16 cellular contexts compared by ENCODE assay signal in the genomic region with DNA sequence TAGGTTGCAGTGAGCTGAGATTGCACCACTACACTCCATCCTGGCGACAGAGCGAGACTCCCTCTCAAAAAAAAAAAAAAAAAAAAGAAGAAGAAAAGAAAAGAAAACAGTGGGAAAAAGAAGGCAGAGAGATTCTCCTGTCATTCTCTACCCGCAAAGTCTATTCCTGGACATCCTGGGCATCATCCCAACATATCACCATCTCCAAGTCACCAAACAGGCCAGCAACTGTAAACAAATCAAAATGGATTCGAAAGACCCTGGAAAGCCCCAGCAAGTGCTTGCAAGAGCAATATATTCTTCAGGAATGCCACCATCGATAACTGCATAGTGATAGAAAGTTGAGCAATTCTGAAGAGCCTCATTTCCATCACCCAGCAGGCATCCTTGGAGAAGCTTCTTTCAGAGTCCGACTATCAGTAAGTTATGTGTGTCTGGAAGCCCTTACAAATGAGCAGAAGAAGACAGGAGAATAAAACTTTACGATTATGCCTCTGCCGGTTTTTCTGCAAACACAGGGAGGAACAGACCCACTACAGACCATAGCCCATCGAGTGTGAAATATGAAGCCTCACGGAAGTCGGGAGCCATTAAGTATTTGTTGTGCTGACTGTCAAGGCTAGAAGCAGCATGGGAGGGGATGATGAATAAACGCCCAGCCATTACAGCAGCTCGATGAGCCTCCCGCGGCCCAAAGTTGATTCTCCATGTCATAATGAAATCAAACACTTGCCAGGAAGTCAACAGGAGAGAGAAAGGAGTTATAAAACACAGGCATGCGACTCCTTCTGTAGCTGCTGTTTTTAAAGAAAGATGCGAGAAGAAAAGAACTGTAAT.
A peak's percentile ranks its signal among the peaks of the same experiment; 100 is the strongest.
DNase-seq lines count a peak whose midpoint lies in the region; ATAC-seq, FAIRE-seq and TF ChIP-seq lines count a peak whose summit lies in the region.
"Had no signal": no experiment of that assay in that cellular context is flagged by ENCODE, and none has a peak within 500 bp of the region (broad histone marks: within the 10 kb centered on the region; RNA-seq: fewer than 3 reads in every experiment).

No MANE protein-coding gene starts in this region.

- H2AFZ ChIP-seq in H1 (ENCODE audit: low read length), result 0 out of 2 replicates have a peak overlapping the region, but pooled peaks have one; percentile 18

- TF ChIP-seq CTCF in H1 (IDR thresholded peaks at IDR 0.05; ENCODE audit: control extremely low read depth in 1 of 3, insufficient read depth in 1 of 3, low read depth in 1 of 3, low read length in 3 of 3), result no peak
- no peak for TF ChIP-seq CTCF in WERI-Rb-1 (IDR thresholded peaks at IDR 0.05; ENCODE audit: low read depth, low read length)

- H3K36me3 ChIP-seq in H1 (ENCODE audit: control insufficient read depth in 2 of 4, insufficient read depth in 4 of 4, low read length in 3 of 4), result no peaks in the 10 kb centered on the region
- no peaks in the 10 kb centered on the region for H3K36me3 ChIP-seq in WERI-Rb-1
- H3K36me3 ChIP-seq: thyroid gland had no signal

- no peak overlapping the region for H2BK20ac ChIP-seq in H1 (ENCODE audit: low read length)

- no peak overlapping the region for H4K8ac ChIP-seq in H1 (ENCODE audit: extremely low read depth, insufficient read depth, low read length)

- H3K9ac ChIP-seq in H1 (replicated peaks in 1 of 4; ENCODE audit: extremely low read depth in 1 of 4, low read depth in 3 of 4, low read length in 3 of 4), result no peak overlapping the region

- POLR2A ChIA-PET in H1 (lab: Charles Lee; ENCODE audit: partially characterized antibody), result interaction anchor here (0.6 to 1.3 kb wide), 2 partner anchors 13 to 595 kb away, joined by 3 to 7 read pairs; no protein-coding TSS in a partner anchor

- no peak overlapping the region for H2BK5ac ChIP-seq in H1 (ENCODE audit: low read depth, low read length)

- 87% methylated on average over 15 of the region's 17 CpGs; no CpG with 5 or more reads in 1 of the 2 experiments for WGBS in H1 (ENCODE audit: extremely low coverage in 1 of 2, insufficient coverage in 1 of 2, insufficient read length in 1 of 2, insufficient replicate concordance in 2 of 2, low coverage in 1 of 2, low lambda C conversion rate in 2 of 2, missing lambda C conversion rate in 1 of 2), 2 experiments

- FAIRE-seq in HTR-8/SVneo (lab: Jason Lieb, UNC), result peak; percentile 13
- FAIRE-seq in H1 (lab: Jason Lieb, UNC), result no peak
- FAIRE-seq: GM12878, TTC549 had no signal

- no peaks in the 10 kb centered on the region for H3K79me1 ChIP-seq in H1 (ENCODE audit: low read depth, low read length)

- CTCF ChIA-PET in H1 (lab: Charles Lee; ENCODE audit: partially characterized antibody), result interaction anchor here (1.0 to 5.1 kb wide), 6 partner anchors 11 to 207 kb away, joined by 3 to 44 read pairs (median 4); no protein-coding TSS in a partner anchor

- no peak overlapping the region for H2AK5ac ChIP-seq in H1 (ENCODE audit: low read depth, low read length)

- no peak overlapping the region for H3K14ac ChIP-seq in H1 (ENCODE audit: insufficient read length)

- H4K5ac ChIP-seq in H1 (ENCODE audit: insufficient read length, low read depth, low read length), result no peak overlapping the region

- no peak overlapping the region for H3K56ac ChIP-seq in H1 (replicated peaks; ENCODE audit: insufficient read length, low read depth, low read length)

- no peak overlapping the region for H3K4ac ChIP-seq in H1 (replicated peaks; ENCODE audit: insufficient read length, low read depth, low read length)

- no peak overlapping the region for H2BK15ac ChIP-seq in H1 (ENCODE audit: low read length)

- H3K23me2 ChIP-seq in H1 (ENCODE audit: low read depth, low read length), result no peaks in the 10 kb centered on the region

- TF ChIP-seq EP300 in H1 (IDR thresholded peaks at IDR 0.05; ENCODE audit: borderline replicate concordance in 1 of 2, low read depth in 2 of 2, low read length in 2 of 2), result no peak

- no peak overlapping the region for H2BK12ac ChIP-seq in H1 (ENCODE audit: low read depth, low read length)

- no peaks in the 10 kb centered on the region for H3K9me3 ChIP-seq in H1 (ENCODE audit: insufficient read depth in 2 of 2, low read depth in 1 of 2, low read length in 1 of 2)
- no peaks in the 10 kb centered on the region for H3K9me3 ChIP-seq in WERI-Rb-1 (ENCODE audit: severe bottlenecking)
- H3K9me3 ChIP-seq: thyroid gland had no signal

- no peak overlapping the region for H3K18ac ChIP-seq in H1 (ENCODE audit: extremely low read depth, low read length)

- no peak overlapping the region for H3K4me3 ChIP-seq in H1 (ENCODE audit: extremely low read depth in 1 of 4, insufficient read depth in 2 of 4, low read depth in 3 of 4, low read length in 4 of 4)
- H3K4me3 ChIP-seq in skeletal muscle cell (ENCODE audit: low read depth, low read length), result peak overlapping the region; percentile 10
- H3K4me3 ChIP-seq in WERI-Rb-1 (ENCODE audit: low read depth, low read length), result no peak overlapping the region
- H3K4me3 ChIP-seq: GM12878, smooth muscle cell, thyroid gland had no signal

- peaks cover 0 to 2% (median 0%) of the 10 kb centered on the region in 4 experiments; a peak in 1 of 7 replicates for H3K4me1 ChIP-seq in H1 (replicated peaks in 1 of 4; ENCODE audit: control insufficient read depth in 3 of 4, insufficient read depth in 4 of 4, low read length in 3 of 4)

- H3K23ac ChIP-seq in H1 (ENCODE audit: insufficient read length), result no peak overlapping the region

- H3K27me3 ChIP-seq in H1 (replicated peaks in 1 of 4; ENCODE audit: control insufficient read depth in 3 of 4, extremely low read depth in 1 of 4, insufficient read depth in 3 of 4, low read length in 3 of 4) (no peaks in the 10 kb centered on the region), WERI-Rb-1 (ENCODE audit: insufficient read depth, low read depth, severe bottlenecking) (no peaks in the 10 kb centered on the region)
- H3K27me3 ChIP-seq: thyroid gland had no signal

- no peak overlapping the region for H3K4me2 ChIP-seq in H1 (ENCODE audit: insufficient read depth in 1 of 2, low read depth in 2 of 2, low read length in 2 of 2)
- H3K4me2 ChIP-seq: smooth muscle cell had no signal

- peak; percentile 41 for DNase-seq in HTR-8/SVneo (ENCODE audit: insufficient read length, low spot score)
- DNase-seq in NCI-H2196 treated with DMSO at 0.1 percent for 48 hours (lab: John Stamatoyannopoulos, UW; ENCODE audit: unreplicated experiment), result peak; percentile 56
- no peak for DNase-seq in H1 (ENCODE audit: low read depth in 1 of 2, low spot score in 2 of 2)
- DNase-seq in skeletal muscle cell (ENCODE audit: low read depth), result peak; percentile 2
- DNase-seq in amniotic stem cell (lab: John Stamatoyannopoulos, UW), result no peak
- no peak for DNase-seq in WERI-Rb-1
- DNase-seq: activated naive CD4-positive, alpha-beta T cell treated with anti-CD3 and anti-CD28 coated beads, Interleukin-2, amount 50 U/mL, for 16 hours; Calu3; islet precursor cell; naive thymus-derived CD4-positive, alpha-beta T cell; NCI-H524; thyroid gland had no signal

- no peaks in the 10 kb centered on the region for H3K79me2 ChIP-seq in H1 (ENCODE audit: control insufficient read depth in 1 of 2, insufficient read depth in 2 of 2, low read length in 2 of 2)

- no peak for TF ChIP-seq RAD21 in H1 (IDR thresholded peaks at IDR 0.05 in 1 of 2, conservative IDR thresholded peaks at IDR 0.05 in 1 of 2; ENCODE audit: low read depth in 2 of 2, low read length in 2 of 2)

- H2BK120ac ChIP-seq in H1 (replicated peaks; ENCODE audit: low read depth, low read length), result no peak overlapping the region

- ATAC-seq in GM21717 (IDR thresholded peaks at IDR 0.05; ENCODE audit: unreplicated experiment), result no peak
- ATAC-seq: GM12878; naive thymus-derived CD4-positive, alpha-beta T cell had no signal

- no peaks in the 10 kb centered on the region for H4K20me1 ChIP-seq in H1 (replicated peaks in 1 of 2; ENCODE audit: control insufficient read depth in 1 of 2, insufficient read depth in 2 of 2, low read length in 2 of 2)

- no peak for TF ChIP-seq POLR2A in H1 (IDR thresholded peaks at IDR 0.05; ENCODE audit: control extremely low read depth in 1 of 2, low read depth in 2 of 2, low read length in 2 of 2)

- H3K27ac ChIP-seq in H1 (ENCODE audit: low read depth, low read length) (no peak overlapping the region), WERI-Rb-1 (no peak overlapping the region)
- H3K27ac ChIP-seq: thyroid gland had no signal

- H4K91ac ChIP-seq in H1 (replicated peaks; ENCODE audit: insufficient read length, low read length), result no peak overlapping the region

TF ChIP-seq in H1, 55 proteins besides CTCF, POLR2A, EP300 and RAD21:
- TF ChIP-seq PHF8 (conservative IDR thresholded peaks at IDR 0.05; ENCODE audit: low read depth, low read length) (no peak), TCF12 (IDR thresholded peaks at IDR 0.05; ENCODE audit: low read depth, low read length) (no peak), SP2 (IDR thresholded peaks at IDR 0.05; ENCODE audit: low read length) (no peak), TAF7 (optimal IDR thresholded peaks at IDR 0.05; ENCODE audit: borderline replicate concordance, low read depth, low read length) (no peak), POU5F1 (IDR thresholded peaks at IDR 0.05; ENCODE audit: low read depth, low read length) (no peak), JUND (IDR thresholded peaks at IDR 0.05; ENCODE audit: low read length) (no peak), GABPA (IDR thresholded peaks at IDR 0.05; ENCODE audit: borderline replicate concordance, insufficient read depth, low read length) (no peak), HDAC2 (IDR thresholded peaks at IDR 0.05; ENCODE audit: borderline replicate concordance in 1 of 2, low read depth in 2 of 2, low read length in 2 of 2) (no peak), CREB1 (IDR thresholded peaks at IDR 0.05) (no peak), POLR2AphosphoS5 (IDR thresholded peaks at IDR 0.05; ENCODE audit: low read depth, low read length) (no peak), SIN3A (conservative IDR thresholded peaks at IDR 0.05 in 1 of 2, IDR thresholded peaks at IDR 0.05 in 1 of 2; ENCODE audit: low read depth in 1 of 2, low read length in 2 of 2) (no peak), CTBP2 (IDR thresholded peaks at IDR 0.05; ENCODE audit: borderline replicate concordance, insufficient read depth, insufficient read length, low read length) (no peak), CHD2 (IDR thresholded peaks at IDR 0.05; ENCODE audit: low read length) (no peak), TEAD4 (IDR thresholded peaks at IDR 0.05; ENCODE audit: low read depth, low read length) (no peak), EGR1 (IDR thresholded peaks at IDR 0.05; ENCODE audit: borderline replicate concordance, low read depth, low read length) (no peak), BRCA1 (IDR thresholded peaks at IDR 0.05; ENCODE audit: low read depth, low read length) (no peak)
TF ChIP-seq in H1: peak in this region for 0.

Comparison
In these comparisons a context has a peak if more than half of its experiments do, and no peak if none do; other contexts are left out.
1. DNase-seq: peak in HTR-8/SVneo (single experiment), NCI-H2196 treated with DMSO at 0.1 percent for 48 hours (single experiment) and skeletal muscle cell (single experiment); none in H1 (0 of 2), amniotic stem cell (single experiment) and WERI-Rb-1 (single experiment).